9 cellular contexts compared by ENCODE assay signal in genomic region chr16:81567987-81568748, GRCh38.
DNase-seq lines count a peak whose midpoint lies in the region; ATAC-seq, FAIRE-seq and TF ChIP-seq lines count a peak whose summit lies in the region.
"Had no signal": no experiment of that assay in that cellular context is flagged by ENCODE, and none has a peak within 500 bp of the region (broad histone marks: within the 10 kb centered on the region; RNA-seq: fewer than 3 reads in every experiment).

No MANE protein-coding gene starts in this region.

- ATAC-seq in GM19463 (IDR thresholded peaks at IDR 0.05; ENCODE audit: unreplicated experiment) = no peak

- TF ChIP-seq CTCF in fibroblast of villous mesenchyme (IDR thresholded peaks at IDR 0.05; ENCODE audit: insufficient read depth, low read depth, low read length) (no peak), brain microvascular endothelial cell (IDR thresholded peaks at IDR 0.05; ENCODE audit: low read depth, low read length, missing control alignments) (no peak)

- no peaks in the 10 kb centered on the region for H3K36me3 ChIP-seq in brain microvascular endothelial cell (replicated peaks)

- TF ChIP-seq POLR2A in H54 (IDR thresholded peaks at IDR 0.05; ENCODE audit: low read depth, low read length) = no peak

- H3K27me3 ChIP-seq in brain microvascular endothelial cell (replicated peaks) = no peaks in the 10 kb centered on the region

- peak; percentile 92 for DNase-seq in H54 (ENCODE audit: insufficient read length, low spot score)
- peak; percentile 39 for DNase-seq in activated CD4-positive, CD25-positive, alpha-beta regulatory T cell treated with anti-CD3 and anti-CD28 coated beads, Interleukin-2, amount 50 U/mL, for 72 hours
- DNase-seq in fibroblast of villous mesenchyme (ENCODE audit: low read depth) = peak; percentile 49
- peak in 3 of 4 experiments; percentile 16 to 58 (median 23) for DNase-seq in stimulated activated CD4-positive, alpha-beta T cell treated with anti-CD3 and anti-CD28 coated beads, Interleukin-1b, Interleukin-23, amount 100 ng/mL, for 24 hours (ENCODE audit: low read depth in 4 of 4, low spot score in 1 of 4)
- no peak for DNase-seq in NCI-H446 (lab: John Stamatoyannopoulos, UW)
- no peak for DNase-seq in NAMALWA (ENCODE audit: low spot score)
- no peak for DNase-seq in brain microvascular endothelial cell
- DNase-seq: cerebellar nuclear complex had no signal

- no peak overlapping the region for H3K27ac ChIP-seq in brain microvascular endothelial cell

- no peak for FAIRE-seq in H54 (lab: Jason Lieb, UNC)

- in situ Hi-C loops in brain microvascular endothelial cell (cut with HindIII; ENCODE audit: low pct_ligation_motif_present, low sequenced_read_pairs) = no loop called here

- H3K4me3 ChIP-seq in fibroblast of villous mesenchyme (ENCODE audit: low read depth, low read length) = no peak overlapping the region
- no peak overlapping the region for H3K4me3 ChIP-seq in brain microvascular endothelial cell (ENCODE audit: low read depth, low read length)

Comparison
In these comparisons a context has a peak if more than half of its experiments do, and no peak if none do; other contexts are left out.
1. DNase-seq: peak in H54 (single experiment), activated CD4-positive, CD25-positive, alpha-beta regulatory T cell treated with anti-CD3 and anti-CD28 coated beads, Interleukin-2, amount 50 U/mL, for 72 hours (single experiment), fibroblast of villous mesenchyme (single experiment) and stimulated activated CD4-positive, alpha-beta T cell treated with anti-CD3 and anti-CD28 coated beads, Interleukin-1b, Interleukin-23, amount 100 ng/mL, for 24 hours (3 of 4); none in NCI-H446 (0 of 2), NAMALWA (single experiment) and brain microvascular endothelial cell (single experiment).